In the genomic region with DNA sequence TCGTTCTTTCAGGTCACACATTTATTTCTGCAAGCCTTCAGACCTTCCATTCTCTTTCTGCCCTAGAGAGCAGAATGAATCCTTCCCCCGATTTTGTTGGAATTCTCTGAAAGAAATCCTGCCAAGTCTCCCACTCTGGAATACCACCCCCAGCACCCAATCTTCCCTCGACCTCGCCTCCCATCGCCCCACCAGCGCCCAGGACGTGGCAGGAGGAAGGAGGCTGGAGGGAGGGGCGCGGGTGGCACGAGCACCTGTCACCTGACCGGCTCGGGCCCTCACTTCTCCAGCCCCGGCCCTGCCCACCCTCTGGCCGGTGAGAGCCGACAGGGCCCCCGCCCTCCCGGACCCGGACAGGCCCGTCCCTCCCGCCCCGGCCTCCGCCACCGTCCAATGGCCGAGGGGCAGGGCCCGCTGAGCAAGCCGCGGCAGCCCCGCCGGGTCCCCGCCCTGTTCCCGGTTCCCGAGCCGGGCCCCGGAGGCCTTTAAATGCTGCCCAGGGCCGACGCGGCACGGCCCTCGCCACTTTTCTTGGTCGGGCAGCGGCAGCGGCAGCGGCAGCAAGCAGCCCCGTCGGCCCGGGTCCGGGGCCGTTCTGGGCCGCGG, we compare ENCODE assay signal across 8 cellular contexts. TPM values are rescaled to one million over a fixed set of nuclear protein-coding genes. Genes with fewer than 3 reads are reported as not detected.
DNase-seq lines count a peak whose midpoint lies in the region; ATAC-seq and TF ChIP-seq lines count a peak whose summit lies in the region.

A gene (plus strand): TSS at position 453 of the 606 bp plus-strand sequence. CDS start 384 bp downstream, outside the sequence.

- peaks cover 19% of the 10 kb centered on the region for H3K27me3 Mint-ChIP-seq in central memory CD8-positive, alpha-beta T cell

- H3K27ac Mint-ChIP-seq in central memory CD8-positive, alpha-beta T cell (ENCODE audit: low read depth) = no peak within 1 kb of the TSS

- H3K9me3 Mint-ChIP-seq in central memory CD8-positive, alpha-beta T cell = no peaks in the 10 kb centered on the region

- WGBS in spleen, 5 donors = 1 to 4% (median 1%) methylated on average over 13 to 50 of the region's 50 CpGs

- peak within 1 kb of the TSS; percentile 59 to 89 (median 68) for H3K4me3 ChIP-seq in spleen

- no peaks in the 10 kb centered on the region for H3K36me3 Mint-ChIP-seq in central memory CD8-positive, alpha-beta T cell (ENCODE audit: insufficient read depth)

- H3K27me3 ChIP-seq in spleen (replicated peaks in 1 of 7) = peaks cover 0 to 16% (median 0%) of the 10 kb centered on the region in 7 donors

- H3K9me3 ChIP-seq in spleen = no peaks in the 10 kb centered on the region

- H3K36me3 ChIP-seq in spleen = peaks cover 0 to 26% (median 0%) of the 10 kb centered on the region in 6 donors

- no peaks in the 10 kb centered on the region for H3K4me1 Mint-ChIP-seq in central memory CD8-positive, alpha-beta T cell

- peak; percentile 59 for ATAC-seq in GM19025 (IDR thresholded peaks at IDR 0.05; ENCODE audit: low read depth, unreplicated experiment)
- ATAC-seq in HG03139 (IDR thresholded peaks at IDR 0.05; ENCODE audit: unreplicated experiment) = peak; percentile 45
- ATAC-seq in central memory CD8-positive, alpha-beta T cell (replicated peaks; ENCODE audit: extremely low read depth, poor library complexity, severe bottlenecking) = peak; percentile 30

- no peak for TF ChIP-seq CTCF in spleen (IDR thresholded peaks at IDR 0.05 in 8 of 11, conservative IDR thresholded peaks at IDR 0.05 in 3 of 11)

- peak within 1 kb of the TSS; percentile 80 to 93 (median 91) for H3K27ac ChIP-seq in spleen

- intact Hi-C loops in spleen (cut with DNase I; ENCODE audit: low total_unique reads) = no loop called here

- DNase-seq in COLO668 (lab: John Stamatoyannopoulos, UW; ENCODE audit: unreplicated experiment) (peak; percentile 81), RPMI8226 (peak; percentile 55), islet precursor cell (peak; percentile 93), spleen (peak; percentile 91), DMS79 (lab: John Stamatoyannopoulos, UW) (no peak)
- DNase-seq in central memory CD8-positive, alpha-beta T cell (ENCODE audit: low spot score in 2 of 2) = no peak

- H3K4me1 ChIP-seq in spleen = peaks cover 6 to 35% (median 20%) of the 10 kb centered on the region in 6 donors

- peak within 1 kb of the TSS; percentile 77 for H3K4me3 Mint-ChIP-seq in central memory CD8-positive, alpha-beta T cell

- TF ChIP-seq POLR2A in spleen (IDR thresholded peaks at IDR 0.05) = peak in 1 of 3 donors; percentile 45

RNA-seq across cellular contexts. Expression of the gene that starts here (rescaled TPM):
- total RNA-seq in spleen = 10 to 100 TPM in 6 of 7 donors, 1 to 10 TPM in 1; 8.2 to 16.6 (median 13.3) TPM
- 1 to 10 TPM; 2.4 to 4.8 (median 2.4) TPM for polyA plus RNA-seq in spleen

Comparison
In these comparisons a context has a peak if more than half of its experiments do, and no peak if none do; other contexts are left out.
1. DNase-seq: peak in COLO668 (single experiment), RPMI8226 (single experiment), islet precursor cell (single experiment) and spleen (single experiment); none in central memory CD8-positive, alpha-beta T cell (0 of 2) and DMS79 (single experiment).
2. Peak in every context shown above with its lines, with median percentiles within 50 percentile points of each other: ATAC-seq.